ENCODE assay signal across 23 cellular contexts in genomic region chr14:93973607-93974006, GRCh38. TPM values are rescaled to one million over a fixed set of nuclear protein-coding genes. Genes with fewer than 3 reads are reported as not detected.
DNase-seq lines count a peak whose midpoint lies in the region; ATAC-seq and TF ChIP-seq lines count a peak whose summit lies in the region.
"Had no signal": no experiment of that assay in that cellular context is flagged by ENCODE, and none has a peak within 500 bp of the region (broad histone marks: within the 10 kb centered on the region; RNA-seq: fewer than 3 reads in every experiment).

No MANE protein-coding gene starts in this region.

- H3K27ac Mint-ChIP-seq in GM23338 (no peak overlapping the region), endodermal cell (no peak overlapping the region)
- H3K27ac Mint-ChIP-seq: nephron progenitor cell, WTC11 had no signal

- DNase-seq in GM23338 (ENCODE audit: low spot score) (no peak), esophagus squamous epithelium (lab: John Stamatoyannopoulos, UW) (no peak), NCI-H146 (lab: John Stamatoyannopoulos, UW) (no peak), endodermal cell (no peak)
- DNase-seq: activated effector memory CD4-positive, alpha-beta T cell treated with Interleukin-2 at 50 U/mL for 16 hours; anterior cingulate cortex; cerebellar nuclear complex; DMS53; Karpas-422; mesendoderm; NCI-H187 treated with DMSO at 0.1 percent for 48 hours; NCI-H226; nephron progenitor cell; upper lobe of right lung had no signal

- H3K27ac ChIP-seq in GM23338 (ENCODE audit: low read depth) = no peak overlapping the region
- H3K27ac ChIP-seq in OCI-LY1 (ENCODE audit: low read depth, low read length, poor library complexity, severe bottlenecking) = peak overlapping the region; percentile 100
- peak overlapping the region; percentile 1 to 85 (median 74) for H3K27ac ChIP-seq in esophagus squamous epithelium
- H3K27ac ChIP-seq in rectal smooth muscle tissue (ENCODE audit: low read depth, low read length) = peak overlapping the region; percentile 92
- H3K27ac ChIP-seq in endodermal cell (ENCODE audit: low read depth, low read length) = no peak overlapping the region
- H3K27ac ChIP-seq: SJSA1, upper lobe of right lung had no signal

- peak overlapping the region; percentile 59; the same call in 1 of the 2 replicates for H2AFZ ChIP-seq in GM23338
- no peak overlapping the region for H2AFZ ChIP-seq in OCI-LY1 (ENCODE audit: low read length)

- no peak for TF ChIP-seq CTCF in GM23338 (conservative IDR thresholded peaks at IDR 0.05; ENCODE audit: low read depth in 2 of 2)
- no peak for TF ChIP-seq CTCF in OCI-LY1 (IDR thresholded peaks at IDR 0.05; ENCODE audit: low read length)
- no peak for TF ChIP-seq CTCF in esophagus squamous epithelium (IDR thresholded peaks at IDR 0.05)
- TF ChIP-seq CTCF in endodermal cell (conservative IDR thresholded peaks at IDR 0.05) = no peak

- H3K79me2 ChIP-seq in GM23338 (replicated peaks; ENCODE audit: insufficient read depth) = no peaks in the 10 kb centered on the region
- H3K79me2 ChIP-seq in OCI-LY1 (ENCODE audit: insufficient read depth, low read length) = no peaks in the 10 kb centered on the region

- no peaks in the 10 kb centered on the region for H4K20me1 ChIP-seq in GM23338 (replicated peaks; ENCODE audit: insufficient read depth)
- no peaks in the 10 kb centered on the region for H4K20me1 ChIP-seq in OCI-LY1 (ENCODE audit: insufficient read depth, low read length)

- intact Hi-C loops in esophagus squamous epithelium (cut with DNase I) = no loop called here

- H3K4me1 Mint-ChIP-seq in GM23338 (peaks cover 12% of the 10 kb centered on the region), endodermal cell (no peaks in the 10 kb centered on the region)

- H3K36me3 ChIP-seq in GM23338 (ENCODE audit: insufficient read depth) (no peaks in the 10 kb centered on the region), OCI-LY1 (ENCODE audit: insufficient read depth, low read length) (no peaks in the 10 kb centered on the region), esophagus squamous epithelium (no peaks in the 10 kb centered on the region), rectal smooth muscle tissue (ENCODE audit: control insufficient read depth, insufficient read depth, low read length) (no peaks in the 10 kb centered on the region), endodermal cell (ENCODE audit: control insufficient read depth, insufficient read depth, low read length) (no peaks in the 10 kb centered on the region)
- H3K36me3 ChIP-seq: HAP-1, SJSA1, upper lobe of right lung had no signal

- ATAC-seq in GM23338 = no peak
- no peak for ATAC-seq in GM21526 (IDR thresholded peaks at IDR 0.05; ENCODE audit: low FRiP score, unreplicated experiment)
- ATAC-seq: upper lobe of right lung, WTC11 had no signal

- 80 to 90% methylated on average over 1 to 2 of the region's 6 CpGs for WGBS in esophagus squamous epithelium, 2 donors
- 87 to 100% methylated on average over 2 to 6 of the region's 6 CpGs for WGBS in endodermal cell (ENCODE audit: insufficient coverage in 1 of 2, insufficient read length in 1 of 2), 2 experiments

- no peak for TF ChIP-seq POLR2A in esophagus squamous epithelium (IDR thresholded peaks at IDR 0.05)

- H3K27me3 ChIP-seq in GM23338 (ENCODE audit: insufficient read depth) = no peaks in the 10 kb centered on the region
- no peaks in the 10 kb centered on the region for H3K27me3 ChIP-seq in OCI-LY1 (ENCODE audit: insufficient read depth, low read length)
- peaks cover 0 to 12% (median 0%) of the 10 kb centered on the region in 4 donors for H3K27me3 ChIP-seq in esophagus squamous epithelium
- H3K27me3 ChIP-seq in rectal smooth muscle tissue (ENCODE audit: control insufficient read depth, insufficient read depth, low read length) = no peaks in the 10 kb centered on the region
- no peaks in the 10 kb centered on the region for H3K27me3 ChIP-seq in endodermal cell (ENCODE audit: control insufficient read depth, insufficient read depth, low read length, poor library complexity, severe bottlenecking)
- H3K27me3 ChIP-seq: SJSA1, upper lobe of right lung had no signal

- H3K9ac ChIP-seq in OCI-LY1 (ENCODE audit: low read length) (peak overlapping the region; percentile 84), rectal smooth muscle tissue (ENCODE audit: low read length) (no peak overlapping the region), endodermal cell (ENCODE audit: extremely low read depth, low read length, poor library complexity, severe bottlenecking) (no peak overlapping the region)

- H3K9me3 Mint-ChIP-seq in GM23338 = no peaks in the 10 kb centered on the region
- H3K9me3 Mint-ChIP-seq in endodermal cell = no peaks in the 10 kb centered on the region
- H3K9me3 Mint-ChIP-seq: nephron progenitor cell; stimulated activated naive CD8-positive, alpha-beta T cell treated with anti-CD3 and anti-CD28 coated beads, Interleukin-15, Interleukin-2, amounts not matched to agents 100 ng/mL and 50 ng/mL, for 24 hours; WTC11 had no signal

- H3K36me3 Mint-ChIP-seq in GM23338 (ENCODE audit: low read depth) = no peaks in the 10 kb centered on the region
- H3K36me3 Mint-ChIP-seq in endodermal cell (ENCODE audit: low read depth) = no peaks in the 10 kb centered on the region
- H3K36me3 Mint-ChIP-seq: WTC11 had no signal

- H3K4me3 ChIP-seq in GM23338 = no peak overlapping the region
- peak overlapping the region; percentile 50 for H3K4me3 ChIP-seq in OCI-LY1 (ENCODE audit: low read depth, low read length, poor library complexity, severe bottlenecking)
- H3K4me3 ChIP-seq in esophagus squamous epithelium = peak overlapping the region in 1 of 4 donors; percentile 37
- H3K4me3 ChIP-seq in rectal smooth muscle tissue (ENCODE audit: low read length) = peak overlapping the region; percentile 19
- H3K4me3 ChIP-seq in endodermal cell (ENCODE audit: low read length) = no peak overlapping the region
- H3K4me3 ChIP-seq: HAP-1, SJSA1 had no signal

- H3K9me2 ChIP-seq in GM23338 (ENCODE audit: insufficient read depth) (no peaks in the 10 kb centered on the region), OCI-LY1 (ENCODE audit: low read depth, low read length) (no peaks in the 10 kb centered on the region)

- H3K4me3 Mint-ChIP-seq in GM23338 = no peak overlapping the region
- no peak overlapping the region for H3K4me3 Mint-ChIP-seq in endodermal cell
- H3K4me3 Mint-ChIP-seq: nephron progenitor cell, WTC11 had no signal

- H3K4me2 ChIP-seq in GM23338 (no peak overlapping the region), OCI-LY1 (ENCODE audit: low read length) (peak overlapping the region; percentile 70)

- H3K4me1 ChIP-seq in GM23338 (ENCODE audit: insufficient read depth) (no peaks in the 10 kb centered on the region; the same call in 1 of the 2 replicates), OCI-LY1 (ENCODE audit: insufficient read depth, low read length, severe bottlenecking) (peaks cover 100% of the 10 kb centered on the region), esophagus squamous epithelium (peaks cover 0 to 69% (median 24%) of the 10 kb centered on the region in 3 donors), rectal smooth muscle tissue (ENCODE audit: control insufficient read depth, insufficient read depth, low read length) (peaks cover 35% of the 10 kb centered on the region), endodermal cell (ENCODE audit: control insufficient read depth, insufficient read depth, low read length) (no peaks in the 10 kb centered on the region)

- no peaks in the 10 kb centered on the region for H3F3A ChIP-seq in GM23338 (replicated peaks; ENCODE audit: low read depth)
- H3F3A ChIP-seq in OCI-LY1 (ENCODE audit: insufficient read depth, low read length) = peaks cover 11% of the 10 kb centered on the region

- H3K9me3 ChIP-seq in OCI-LY1 (ENCODE audit: low read length) (no peaks in the 10 kb centered on the region; the same call in 1 of the 2 replicates), esophagus squamous epithelium (no peaks in the 10 kb centered on the region), endodermal cell (ENCODE audit: control insufficient read depth, low read length) (no peaks in the 10 kb centered on the region)
- H3K9me3 ChIP-seq: HAP-1, SJSA1, upper lobe of right lung had no signal

- H3K27me3 Mint-ChIP-seq in GM23338 (ENCODE audit: insufficient read depth, low read depth, poor library complexity) (peaks cover 9% of the 10 kb centered on the region), endodermal cell (ENCODE audit: insufficient read depth) (peaks cover 9% of the 10 kb centered on the region)

TF ChIP-seq in GM23338, 12 proteins besides CTCF, POLR2A, EP300 and RAD21 (continues in another document):
- TF ChIP-seq ZNF114 (CRISPR knock-in tag; IDR thresholded peaks at IDR 0.05) (no peak), CREB1 (CRISPR knock-in tag; IDR thresholded peaks at IDR 0.05; ENCODE audit: low read depth) (no peak), POLR2AphosphoS5 (IDR thresholded peaks at IDR 0.05; ENCODE audit: low read depth) (no peak)

RNA-seq across cellular contexts. Expression of gene ASB2, which starts 2.8 kb away (rescaled TPM):
- total RNA-seq in GM23338 (2014; rRNA removed; shearing (Covaris generic)) = 1.2 and 2.3 TPM in 2 replicates
- 1.5 and 1.7 TPM in 2 replicates for polyA plus RNA-seq in GM23338 (2016; fragmentation: Nextera tagmentation; extraction: Ambion mirVana)
- total RNA-seq in esophagus squamous epithelium (1 to 10 TPM in 3 of 4 donors, under 1 TPM in 1; 0.83 to 8.8 (median 3.7) TPM), endodermal cell (under 1 TPM in 1 of 2 donors, not detected in 1; 0.11 TPM)
- polyA plus RNA-seq in endodermal cell (2013, experiment 1 of 2) = 0.75 TPM
- 0.58 TPM for polyA plus RNA-seq in endodermal cell (2013, experiment 2 of 2)

RNA-seq across cellular contexts. Expression of gene CCDC197, which starts 23.5 kb away (rescaled TPM):
- total RNA-seq in GM23338 (2014; rRNA removed; shearing (Covaris generic)) = not detected in 2 replicates
- not detected in 2 replicates for polyA plus RNA-seq in GM23338 (2016; fragmentation: Nextera tagmentation; extraction: Ambion mirVana)
- not detected for total RNA-seq in esophagus squamous epithelium
- total RNA-seq in endodermal cell = not detected
- polyA plus RNA-seq in endodermal cell (2013, experiment 1 of 2) = not detected
- polyA plus RNA-seq in endodermal cell (2013, experiment 2 of 2) = not detected
- total RNA-seq: SJSA1; T-helper 2 cell treated with Interferon-gamma antibody and Interleukin-4, amounts not matched to agents 100 ng/mL and 5 ng/mL, for 36 hours; upper lobe of right lung; WTC11 had no signal
- polyA plus RNA-seq: esophagus had no signal

RNA-seq across cellular contexts. Expression of gene FAM181A, which starts 46.5 kb away (rescaled TPM):
- total RNA-seq in GM23338 (2014; rRNA removed; shearing (Covaris generic)) = not detected in 2 replicates
- not detected in 2 replicates for polyA plus RNA-seq in GM23338 (2016; fragmentation: Nextera tagmentation; extraction: Ambion mirVana)
- total RNA-seq in esophagus squamous epithelium (not detected), endodermal cell (not detected)
- polyA plus RNA-seq in endodermal cell (2013, experiment 1 of 2) = 13.0 TPM
- 11.0 TPM for polyA plus RNA-seq in endodermal cell (2013, experiment 2 of 2)
- total RNA-seq: SJSA1; T-helper 2 cell treated with Interferon-gamma antibody and Interleukin-4, amounts not matched to agents 100 ng/mL and 5 ng/mL, for 36 hours; WTC11 had no signal
- polyA plus RNA-seq: esophagus had no signal

RNA-seq across cellular contexts. Expression of gene OTUB2, which starts 52.5 kb away (rescaled TPM):
- 4.1 and 4.4 TPM in 2 replicates for total RNA-seq in GM23338 (2014; rRNA removed; shearing (Covaris generic))
- polyA plus RNA-seq in GM23338 (2016; fragmentation: Nextera tagmentation; extraction: Ambion mirVana) = 1.9 and 2.1 TPM in 2 replicates
- total RNA-seq in esophagus squamous epithelium = 10 to 100 TPM in 1 of 4 donors, 1 to 10 TPM in 3; 2.1 to 10.3 (median 7.4) TPM
- 1 to 10 TPM; 6.3 to 6.7 TPM for total RNA-seq in endodermal cell
- 6.3 TPM for polyA plus RNA-seq in endodermal cell (2013, experiment 1 of 2)
- polyA plus RNA-seq in endodermal cell (2013, experiment 2 of 2) = 5.1 TPM

Comparison
In these comparisons a context has a peak if more than half of its experiments do, and no peak if none do; other contexts are left out.
1. H3K27ac ChIP-seq: peak in OCI-LY1 (single experiment), esophagus squamous epithelium (4 of 4) and rectal smooth muscle tissue (single experiment); none in GM23338 (single experiment) and endodermal cell (single experiment).
2. H3K4me3 ChIP-seq: peak in OCI-LY1 (single experiment) and rectal smooth muscle tissue (single experiment); none in GM23338 (single experiment) and endodermal cell (single experiment).